In genomic region chr4:87918314-87919058, GRCh38 we compare ENCODE assay signal across 17 cellular contexts. TPM values are rescaled to one million over a fixed set of nuclear protein-coding genes. Genes with fewer than 3 reads are reported as not detected.
A peak's percentile ranks its signal among the peaks of the same experiment; 100 is the strongest.
DNase-seq lines count a peak whose midpoint lies in the region; ATAC-seq and TF ChIP-seq lines count a peak whose summit lies in the region.
"Had no signal": no experiment of that assay in that cellular context is flagged by ENCODE, and none has a peak within 500 bp of the region (broad histone marks: within the 10 kb centered on the region; RNA-seq: fewer than 3 reads in every experiment).

No MANE protein-coding gene starts in this region.

- H3K4me3 Mint-ChIP-seq in H9 (peak overlapping the region; percentile 21 to 57; a peak in 4 of 5 replicates), mesothelial cell of epicardium (no peak overlapping the region)
- H3K4me3 Mint-ChIP-seq: B cell; CD4-positive, alpha-beta T cell had no signal

- H4K8ac ChIP-seq in H9 (replicated peaks; ENCODE audit: insufficient read length, low read depth, low read length) = no peak overlapping the region

- H3K9me3 ChIP-seq in H9 (ENCODE audit: control insufficient read depth, low read depth, low read length) (no peaks in the 10 kb centered on the region), OCI-LY3 (ENCODE audit: insufficient read depth, low read length) (no peaks in the 10 kb centered on the region), iPS DF 6.9 (ENCODE audit: control insufficient read depth, insufficient read depth, low read length) (no peaks in the 10 kb centered on the region)
- H3K9me3 ChIP-seq: HAP-1 had no signal

- H4K91ac ChIP-seq in H9 (ENCODE audit: insufficient read length, low read depth, low read length) = no peak overlapping the region

- H3K36me3 ChIP-seq in OCI-LY3 (replicated peaks; ENCODE audit: low read depth, low read length) = no peaks in the 10 kb centered on the region
- H3K36me3 ChIP-seq in iPS DF 6.9 (ENCODE audit: control insufficient read depth, insufficient read depth, low read length) = no peaks in the 10 kb centered on the region
- H3K36me3 ChIP-seq: HAP-1 had no signal

- H2BK15ac ChIP-seq in H9 (ENCODE audit: low read depth, low read length) = no peak overlapping the region

- H3T11ph ChIP-seq in H9 (ENCODE audit: low read length) = peak overlapping the region; percentile 63

- H3K9ac ChIP-seq in H9 (ENCODE audit: extremely low read depth, insufficient read length, low read length) (peak overlapping the region; percentile 18), OCI-LY3 (ENCODE audit: low read length) (no peak overlapping the region)
- H3K9ac ChIP-seq: GM23248 had no signal

- WGBS in H9 (ENCODE audit: extremely low coverage, insufficient read length, low lambda C conversion rate) = no CpG with 5 or more reads among the region's 4 CpGs
- no CpG with 5 or more reads among the region's 4 CpGs for WGBS in iPS DF 6.9 (ENCODE audit: insufficient coverage, insufficient read length)

- H3K27me3 ChIP-seq in H9 (ENCODE audit: insufficient read depth, low read length) (no peaks in the 10 kb centered on the region), OCI-LY3 (ENCODE audit: low read depth, low read length) (no peaks in the 10 kb centered on the region), iPS DF 6.9 (ENCODE audit: control insufficient read depth, insufficient read depth, low read length) (no peaks in the 10 kb centered on the region)

- peaks cover 14 to 17% (median 17%) of the 10 kb centered on the region in 3 experiments for H3K36me3 Mint-ChIP-seq in H9 (ENCODE audit: insufficient read depth in 1 of 3, low read depth in 3 of 3)
- H3K36me3 Mint-ChIP-seq in mesothelial cell of epicardium = no peaks in the 10 kb centered on the region

- H2AFZ ChIP-seq in H9 (ENCODE audit: low read length) (no peak overlapping the region), OCI-LY3 (ENCODE audit: low read depth, low read length) (no peak overlapping the region)
- H2AFZ ChIP-seq: GM23248 had no signal

- no peak overlapping the region for H4K5ac ChIP-seq in H9 (ENCODE audit: insufficient read length, low read depth, low read length)

- peak overlapping the region; percentile 68 for H3K4me2 ChIP-seq in H9 (ENCODE audit: insufficient read depth, insufficient read length, low read length)
- H3K4me2 ChIP-seq in OCI-LY3 (ENCODE audit: low read length) = peak overlapping the region; percentile 10; the same call in 1 of the 2 replicates

- no peak overlapping the region; the same call in 1 of the 2 replicates for H3K4ac ChIP-seq in H9 (ENCODE audit: low read depth, low read length)

- ATAC-seq in HG02610 (IDR thresholded peaks at IDR 0.05; ENCODE audit: unreplicated experiment) (no peak), esophagus mucosa (no peak)

- H4K20me1 ChIP-seq in H9 (ENCODE audit: control insufficient read depth, insufficient read depth, insufficient read length) = no peaks in the 10 kb centered on the region
- no peaks in the 10 kb centered on the region for H4K20me1 ChIP-seq in OCI-LY3 (ENCODE audit: insufficient read depth, low read length)

- no peak overlapping the region for H3K23ac ChIP-seq in H9 (ENCODE audit: insufficient read length, low read depth, low read length)

- peak overlapping the region; percentile 19 for H2BK120ac ChIP-seq in H9 (ENCODE audit: low read depth, low read length, poor library complexity, severe bottlenecking)

- H3K23me2 ChIP-seq in H9 (ENCODE audit: insufficient read length, low read depth, low read length, poor library complexity, severe bottlenecking) = no peaks in the 10 kb centered on the region

- no peak for TF ChIP-seq CTCF in H9 (conservative IDR thresholded peaks at IDR 0.05)
- TF ChIP-seq CTCF in OCI-LY3 (IDR thresholded peaks at IDR 0.05; ENCODE audit: low read depth, low read length) = no peak
- no peak for TF ChIP-seq CTCF in mesothelial cell of epicardium (IDR thresholded peaks at IDR 0.05; ENCODE audit: unreplicated experiment)

- peak overlapping the region; percentile 64 for H2BK20ac ChIP-seq in H9 (ENCODE audit: low read depth, low read length, poor library complexity, severe bottlenecking)

- H3K27ac ChIP-seq in H9 (ENCODE audit: insufficient read length, low read depth, low read length) (peak overlapping the region; percentile 98), OCI-LY3 (ENCODE audit: low read length) (no peak overlapping the region), iPS DF 6.9 (ENCODE audit: low read length) (peak overlapping the region; percentile 7)
- H3K27ac ChIP-seq: GM23248 had no signal

- DNase-seq in H9 = no peak
- no peak for DNase-seq in iPS DF 6.9 (ENCODE audit: low read depth, low spot score)
- no peak for DNase-seq in mesothelial cell of epicardium (ENCODE audit: low spot score in 2 of 2, unreplicated experiment in 2 of 2)
- no peak for DNase-seq in globus pallidus (ENCODE audit: low spot score)
- DNase-seq: C1 segment of cervical spinal cord; Calu3; CD4-positive, alpha-beta T cell; DMS 273 treated with DMSO at 0.1 percent for 48 hours; DMS79; GM23248; IMR-90; KBM-7 had no signal

- no peaks in the 10 kb centered on the region for H3K79me1 ChIP-seq in H9 (ENCODE audit: insufficient read depth, low read depth, low read length, poor library complexity, severe bottlenecking)

- H3K18ac ChIP-seq in H9 (ENCODE audit: insufficient read length, low read depth, low read length) = no peak overlapping the region

- no peak overlapping the region for H2AK5ac ChIP-seq in H9 (ENCODE audit: insufficient read length, low read length)

- H3K9me3 Mint-ChIP-seq in H9 (peaks cover 4 to 9% of the 10 kb centered on the region in 2 experiments; a peak in 4 of 5 replicates), mesothelial cell of epicardium (no peaks in the 10 kb centered on the region)
- H3K9me3 Mint-ChIP-seq: CD4-positive, alpha-beta T cell had no signal

- no peak overlapping the region for H3K4me3 ChIP-seq in OCI-LY3 (ENCODE audit: low read length)
- peak overlapping the region; percentile 19; the same call in 1 of the 2 replicates for H3K4me3 ChIP-seq in iPS DF 6.9 (ENCODE audit: low read length)
- H3K4me3 ChIP-seq: GM23248, HAP-1 had no signal

- peaks cover 57 to 60% of the 10 kb centered on the region in 2 experiments for H3K4me1 Mint-ChIP-seq in H9
- peaks cover 53% of the 10 kb centered on the region for H3K4me1 Mint-ChIP-seq in mesothelial cell of epicardium
- H3K4me1 Mint-ChIP-seq: B cell had no signal

- H2BK5ac ChIP-seq in H9 (ENCODE audit: insufficient read length, low read length) = no peak overlapping the region

- no peaks in the 10 kb centered on the region; the same call in 1 of the 2 replicates for H3K27me3 Mint-ChIP-seq in H9 (ENCODE audit: low read depth)
- peaks cover 20% of the 10 kb centered on the region for H3K27me3 Mint-ChIP-seq in mesothelial cell of epicardium (ENCODE audit: low read depth)
- H3K27me3 Mint-ChIP-seq: CD4-positive, alpha-beta T cell had no signal

- no peak overlapping the region for H3K56ac ChIP-seq in H9 (ENCODE audit: insufficient read length, low read depth, low read length)

- H3K79me2 ChIP-seq in H9 (ENCODE audit: insufficient read depth, low read length) = peaks cover 5% of the 10 kb centered on the region; the same call in 1 of the 2 replicates
- H3K79me2 ChIP-seq in OCI-LY3 (ENCODE audit: low read length) = no peaks in the 10 kb centered on the region

- H3K14ac ChIP-seq in H9 (ENCODE audit: insufficient read depth, low read length) = no peak overlapping the region

- H2BK12ac ChIP-seq in H9 (ENCODE audit: insufficient read length, low read depth, low read length) = peak overlapping the region; percentile 80

- peaks cover 19% of the 10 kb centered on the region for H3K4me1 ChIP-seq in H9 (ENCODE audit: insufficient read depth, low read length)
- peaks cover 17% of the 10 kb centered on the region for H3K4me1 ChIP-seq in OCI-LY3 (ENCODE audit: low read length)
- H3K4me1 ChIP-seq in iPS DF 6.9 (ENCODE audit: control insufficient read depth, insufficient read depth, low read length) = peaks cover 9% of the 10 kb centered on the region

- H3K27ac Mint-ChIP-seq in H9 (peak overlapping the region; percentile 86 to 98 (median 96)), mesothelial cell of epicardium (peak overlapping the region; percentile 58)
- H3K27ac Mint-ChIP-seq: B cell; CD4-positive, alpha-beta T cell had no signal

RNA-seq across cellular contexts. Expression of gene SPP1, which starts 57.0 kb away (rescaled TPM):
- 13.2 and 15.5 TPM in 2 replicates for total RNA-seq in H9 (2021)
- total RNA-seq in mesothelial cell of epicardium = 23.9 to 33.3 TPM (median 30.3 TPM) in 3 replicates
- 1.4 TPM for total RNA-seq in esophagus mucosa
- total RNA-seq: B cell; CD4-positive, alpha-beta T cell had no signal
